Comparison of ENCODE assay signal across 18 cellular contexts in the genomic region with DNA sequence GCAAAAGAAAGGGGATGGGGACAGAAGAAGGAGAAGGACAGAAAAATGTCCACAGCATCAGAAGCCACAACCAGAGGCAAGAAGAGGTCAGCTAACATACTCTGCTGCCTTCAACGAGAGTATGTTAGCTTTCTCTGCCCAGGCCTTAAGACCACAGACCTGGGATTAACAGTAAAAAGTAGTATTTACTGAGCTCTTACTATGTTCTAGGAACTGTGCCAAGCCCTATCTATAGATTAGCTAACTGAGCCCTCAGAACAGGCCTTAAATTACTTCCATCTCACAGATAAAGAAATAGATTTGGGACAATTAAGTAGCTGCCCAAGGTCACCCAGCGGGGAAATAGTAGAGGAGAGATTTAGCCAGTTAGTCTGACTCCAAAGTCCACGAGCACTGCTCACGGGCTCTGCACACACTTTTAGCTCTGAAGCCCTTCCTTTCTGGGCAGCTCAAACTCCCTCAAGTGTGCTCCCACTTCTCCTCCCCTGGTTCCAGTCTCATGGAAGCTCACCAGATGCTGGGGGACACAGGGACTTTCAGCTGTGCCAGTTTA.
DNase-seq lines count a peak whose midpoint lies in the region; ATAC-seq, FAIRE-seq and TF ChIP-seq lines count a peak whose summit lies in the region.
"Had no signal": no experiment of that assay in that cellular context is flagged by ENCODE, and none has a peak within 500 bp of the region (broad histone marks: within the 10 kb centered on the region; RNA-seq: fewer than 3 reads in every experiment).

No MANE protein-coding gene starts in this region.

- FAIRE-seq in keratinocyte (lab: Jason Lieb, UNC) = peak; percentile 44
- FAIRE-seq: HTR-8/SVneo had no signal

- H3K4me2 ChIP-seq in keratinocyte (ENCODE audit: control insufficient read depth, extremely low read depth, insufficient read depth, low read depth, low read length) = no peak overlapping the region

- H3K27me3 Mint-ChIP-seq in nephron progenitor cell (ENCODE audit: low read depth, poor library complexity) = peaks cover 3% of the 10 kb centered on the region
- no peaks in the 10 kb centered on the region for H3K27me3 Mint-ChIP-seq in type B pancreatic cell
- H3K27me3 Mint-ChIP-seq: CD8-positive, alpha-beta memory T cell had no signal

- H3K27ac ChIP-seq in body of pancreas (peak overlapping the region in 1 of 4 donors; percentile 20), keratinocyte (ENCODE audit: control insufficient read depth, insufficient read depth, low read length) (no peak overlapping the region)

- H3K4me3 Mint-ChIP-seq in nephron progenitor cell (no peak overlapping the region), type B pancreatic cell (no peak overlapping the region)
- H3K4me3 Mint-ChIP-seq: CD8-positive, alpha-beta memory T cell; H9 had no signal

- TF ChIP-seq CTCF in body of pancreas (IDR thresholded peaks at IDR 0.05) (no peak), keratinocyte (optimal IDR thresholded peaks at IDR 0.05 in 1 of 3, IDR thresholded peaks at IDR 0.05 in 1 of 3, conservative IDR thresholded peaks at IDR 0.05 in 1 of 3; ENCODE audit: extremely low read depth in 1 of 3, insufficient read depth in 2 of 3, low read length in 3 of 3) (no peak), nephron progenitor cell (IDR thresholded peaks at IDR 0.05) (no peak), type B pancreatic cell (conservative IDR thresholded peaks at IDR 0.05) (no peak)

- H3K36me3 ChIP-seq in body of pancreas (replicated peaks in 1 of 2; ENCODE audit: insufficient read depth in 1 of 2, low read depth in 2 of 2) = no peaks in the 10 kb centered on the region
- H3K36me3 ChIP-seq in keratinocyte (ENCODE audit: control insufficient read depth in 2 of 2, extremely low read depth in 1 of 2, insufficient read depth in 2 of 2, low read length in 2 of 2) = peaks cover 8 to 14% of the 10 kb centered on the region in 2 experiments

- ATAC-seq in body of pancreas (peak; percentile 46), HG03139 (IDR thresholded peaks at IDR 0.05; ENCODE audit: unreplicated experiment) (no peak), GM19452 (IDR thresholded peaks at IDR 0.05; ENCODE audit: unreplicated experiment) (no peak)

- intact Hi-C loops in body of pancreas (cut with DNase I) = no loop called here

- H3K4me1 Mint-ChIP-seq in nephron progenitor cell (peaks cover 38% of the 10 kb centered on the region), type B pancreatic cell (ENCODE audit: unreplicated experiment) (peaks cover 44% of the 10 kb centered on the region)

- WGBS in body of pancreas, 2 donors = 25 to 27% methylated on average over 4 of the region's 4 CpGs

- H3K4me1 ChIP-seq in body of pancreas (peaks cover 55% of the 10 kb centered on the region), keratinocyte (ENCODE audit: control insufficient read depth, extremely low read depth, insufficient read depth, low read length) (peaks cover 27% of the 10 kb centered on the region)

- dilution Hi-C loops in keratinocyte (cut with MboI; ENCODE audit: extremely low pct_ligation_motif_present, low sequenced_read_pairs) = no loop called here

- H3K27ac Mint-ChIP-seq in nephron progenitor cell = peak overlapping the region; percentile 2
- peak overlapping the region; percentile 21 for H3K27ac Mint-ChIP-seq in type B pancreatic cell

- H2AFZ ChIP-seq in keratinocyte (ENCODE audit: control insufficient read depth, low read length) = no peak overlapping the region

- peaks cover 4% of the 10 kb centered on the region for H3K9me1 ChIP-seq in keratinocyte (ENCODE audit: control insufficient read depth, extremely low read depth, insufficient read depth, low read length)

- H3K9me3 ChIP-seq in body of pancreas = no peaks in the 10 kb centered on the region
- H3K9me3 ChIP-seq in keratinocyte (ENCODE audit: control insufficient read depth, low read depth, low read length) = no peaks in the 10 kb centered on the region

- H4K20me1 ChIP-seq in keratinocyte (ENCODE audit: control insufficient read depth, extremely low read depth, insufficient read depth, low read length) = no peaks in the 10 kb centered on the region

- no peak overlapping the region for H3K4me3 ChIP-seq in body of pancreas
- no peak overlapping the region for H3K4me3 ChIP-seq in keratinocyte (ENCODE audit: control insufficient read depth in 2 of 3, extremely low read depth in 1 of 3, insufficient read depth in 2 of 3, low read depth in 1 of 3, low read length in 3 of 3)

- H3K9me3 Mint-ChIP-seq in nephron progenitor cell (no peaks in the 10 kb centered on the region), type B pancreatic cell (no peaks in the 10 kb centered on the region)
- H3K9me3 Mint-ChIP-seq: CD8-positive, alpha-beta memory T cell; H9 had no signal

- no peaks in the 10 kb centered on the region for H3K27me3 ChIP-seq in body of pancreas
- no peaks in the 10 kb centered on the region for H3K27me3 ChIP-seq in keratinocyte (ENCODE audit: control insufficient read depth, extremely low read depth, insufficient read depth, low read length)

- no peak overlapping the region for H3K9ac ChIP-seq in keratinocyte (ENCODE audit: control insufficient read depth, extremely low read depth, insufficient read depth, low read length)

- TF ChIP-seq POLR2A in body of pancreas (IDR thresholded peaks at IDR 0.05) = no peak

- H3K36me3 Mint-ChIP-seq in nephron progenitor cell (ENCODE audit: low read depth) (peaks cover 39% of the 10 kb centered on the region), type B pancreatic cell (peaks cover 19% of the 10 kb centered on the region)
- H3K36me3 Mint-ChIP-seq: CD8-positive, alpha-beta memory T cell had no signal

- peak in 1 of 4 donors; percentile 43 for DNase-seq in body of pancreas
- DNase-seq in keratinocyte (ENCODE audit: low read depth, low spot score) = no peak
- DNase-seq in nephron progenitor cell = no peak
- no peak for DNase-seq in type B pancreatic cell (ENCODE audit: extremely low spot score, unreplicated experiment)
- no peak for DNase-seq in NCI-H748 treated with DMSO at 0.1 percent for 48 hours (lab: John Stamatoyannopoulos, UW)
- DNase-seq: CD8-positive, alpha-beta memory T cell; EL; H9; NCI-H1048; NCI-H2107; NCI-H226; NCI-H526; NK-92 treated with Interleukin-12 subunit alpha and Interleukin-12 subunit beta, amount 100 ng/mL, for 24 hours; OCI-M1; RPMI8226 had no signal

- H3K79me2 ChIP-seq in keratinocyte (ENCODE audit: control insufficient read depth, insufficient read depth, low read length) = peaks cover 24% of the 10 kb centered on the region
